ENCODE assay signal across 21 cellular contexts in the genomic region with DNA sequence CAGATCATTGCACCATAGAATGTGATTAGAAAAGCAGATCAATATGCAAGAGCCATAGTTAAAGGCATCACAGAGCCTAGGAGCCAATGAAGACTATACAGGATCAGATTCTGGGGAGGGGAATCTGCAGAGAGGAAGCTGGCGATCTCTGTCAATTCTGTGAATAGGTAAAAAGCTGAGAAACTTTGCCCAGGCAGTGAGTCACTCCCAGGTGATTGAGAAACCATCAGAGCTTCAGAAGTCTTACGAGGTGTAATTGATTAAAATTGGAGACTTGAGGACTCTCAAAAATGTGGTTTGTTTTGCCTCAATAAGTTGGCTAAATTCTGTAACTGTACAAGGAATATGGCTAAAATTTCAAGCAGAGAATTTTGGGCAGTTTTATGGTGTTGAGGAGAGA. TPM values are rescaled to one million over a fixed set of nuclear protein-coding genes. Genes with fewer than 3 reads are reported as not detected.
DNase-seq lines count a peak whose midpoint lies in the region; ATAC-seq and TF ChIP-seq lines count a peak whose summit lies in the region.
"Had no signal": no experiment of that assay in that cellular context is flagged by ENCODE, and none has a peak within 500 bp of the region (broad histone marks: within the 10 kb centered on the region; RNA-seq: fewer than 3 reads in every experiment).

No MANE protein-coding gene starts in this region.

- no peaks in the 10 kb centered on the region for H3K36me3 ChIP-seq in neural progenitor cell
- no peaks in the 10 kb centered on the region for H3K36me3 ChIP-seq in ascending aorta
- H3K36me3 ChIP-seq: BLaER1 had no signal

- H3K27me3 ChIP-seq in neural progenitor cell (no peaks in the 10 kb centered on the region), ascending aorta (no peaks in the 10 kb centered on the region)
- H3K27me3 ChIP-seq: BLaER1 had no signal

- H4K20me1 ChIP-seq in neural progenitor cell (ENCODE audit: low read depth) = no peaks in the 10 kb centered on the region
- H4K20me1 ChIP-seq: BLaER1 had no signal

- intact Hi-C loops in ascending aorta (cut with DNase I) = no loop called here
- intact Hi-C loops in activated T-helper 2 cell treated with anti-CD3 and anti-CD28 coated beads, Interferon-gamma antibody, Interleukin-2, Interleukin-4, amounts not matched to agents 10 μg/mL and 5 μg/mL and 100 μg/mL, durations not matched to agents 14 hours and 24 hours and 36 hours (cut with micrococcal nuclease) = no loop called here

- H3K9me3 Mint-ChIP-seq in neural progenitor cell = peaks cover 22% of the 10 kb centered on the region
- H3K9me3 Mint-ChIP-seq in activated T-helper 2 cell treated with anti-CD3 and anti-CD28 coated beads, Interferon-gamma antibody, Interleukin-2, Interleukin-4, amounts not matched to agents 10 μg/mL and 5 μg/mL and 100 μg/mL, durations not matched to agents 14 hours and 24 hours and 36 hours = peaks cover 19% of the 10 kb centered on the region

- TF ChIP-seq CTCF in NB4 (IDR thresholded peaks at IDR 0.05; ENCODE audit: low read depth, low read length) (no peak), RWPE1 (conservative IDR thresholded peaks at IDR 0.05; ENCODE audit: low read depth) (no peak), epithelial cell of esophagus (IDR thresholded peaks at IDR 0.05; ENCODE audit: insufficient read depth, low read depth, low read length, missing control alignments) (no peak), neural progenitor cell (IDR thresholded peaks at IDR 0.05) (no peak), ascending aorta (IDR thresholded peaks at IDR 0.05) (no peak)

- no peaks in the 10 kb centered on the region for H3K27me3 Mint-ChIP-seq in neural progenitor cell (ENCODE audit: insufficient read depth, low read depth)
- peaks cover 3% of the 10 kb centered on the region for H3K27me3 Mint-ChIP-seq in activated T-helper 2 cell treated with anti-CD3 and anti-CD28 coated beads, Interferon-gamma antibody, Interleukin-2, Interleukin-4, amounts not matched to agents 10 μg/mL and 5 μg/mL and 100 μg/mL, durations not matched to agents 14 hours and 24 hours and 36 hours (ENCODE audit: low read depth)
- H3K27me3 Mint-ChIP-seq: IgD-negative memory B cell had no signal

- CTCF ChIA-PET in RWPE1 (lab: Yijun Ruan, JAX) = interaction anchor here (0.6 kb wide), 1 partner anchor 1278 kb away, joined by 4 read pairs; no protein-coding TSS in a partner anchor

- H3K27ac ChIP-seq in RWPE1 (no peak overlapping the region), neural progenitor cell (no peak overlapping the region), ascending aorta (no peak overlapping the region)
- H3K27ac ChIP-seq: BLaER1 had no signal

- no peak for ATAC-seq in HG03045 (IDR thresholded peaks at IDR 0.05; ENCODE audit: unreplicated experiment)
- ATAC-seq in GM18858 (IDR thresholded peaks at IDR 0.05; ENCODE audit: unreplicated experiment) = no peak
- ATAC-seq: GM12878, HCT116, HepG2 had no signal

- H3K4me1 ChIP-seq in neural progenitor cell (peaks cover 1% of the 10 kb centered on the region), ascending aorta (no peaks in the 10 kb centered on the region)
- H3K4me1 ChIP-seq: BLaER1 had no signal

- H2AFZ ChIP-seq in neural progenitor cell (replicated peaks) = peak overlapping the region; percentile 24

- H3K36me3 Mint-ChIP-seq in neural progenitor cell = no peaks in the 10 kb centered on the region
- H3K36me3 Mint-ChIP-seq in activated T-helper 2 cell treated with anti-CD3 and anti-CD28 coated beads, Interferon-gamma antibody, Interleukin-2, Interleukin-4, amounts not matched to agents 10 μg/mL and 5 μg/mL and 100 μg/mL, durations not matched to agents 14 hours and 24 hours and 36 hours (ENCODE audit: low read depth) = no peaks in the 10 kb centered on the region
- H3K36me3 Mint-ChIP-seq: CD14-positive monocyte, IgD-negative memory B cell had no signal

- H3K79me2 ChIP-seq in neural progenitor cell (ENCODE audit: low read depth) = no peaks in the 10 kb centered on the region

- no peak overlapping the region for H3K4me2 ChIP-seq in neural progenitor cell
- H3K4me2 ChIP-seq: BLaER1 had no signal

- H3K9ac ChIP-seq in neural progenitor cell = no peak overlapping the region
- H3K9ac ChIP-seq: BLaER1 had no signal

- H3K4me3 ChIP-seq in NB4 (ENCODE audit: low read depth, low read length) (no peak overlapping the region), epithelial cell of esophagus (ENCODE audit: low read length) (no peak overlapping the region), neural progenitor cell (no peak overlapping the region), ascending aorta (no peak overlapping the region)
- H3K4me3 ChIP-seq: BLaER1, GM12878 had no signal

- POLR2A ChIA-PET in RWPE1 (lab: Yijun Ruan, JAX; ENCODE audit: low non-redundant PET) = no interaction called here

- H3K9me3 ChIP-seq in neural progenitor cell (ENCODE audit: low read depth) (peaks cover 7% of the 10 kb centered on the region), ascending aorta (peaks cover 0 to 24% of the 10 kb centered on the region in 2 donors)

- no peak for TF ChIP-seq POLR2A in NB4 (IDR thresholded peaks at IDR 0.05; ENCODE audit: extremely low read depth, insufficient read length)

- H3K4me3 Mint-ChIP-seq in neural progenitor cell = no peak overlapping the region
- no peak overlapping the region for H3K4me3 Mint-ChIP-seq in activated T-helper 2 cell treated with anti-CD3 and anti-CD28 coated beads, Interferon-gamma antibody, Interleukin-2, Interleukin-4, amounts not matched to agents 10 μg/mL and 5 μg/mL and 100 μg/mL, durations not matched to agents 14 hours and 24 hours and 36 hours (ENCODE audit: low read depth)
- H3K4me3 Mint-ChIP-seq: CD14-positive monocyte; CD4-positive, alpha-beta memory T cell; HFFc6 had no signal

- H3K4me1 Mint-ChIP-seq in neural progenitor cell = no peaks in the 10 kb centered on the region
- H3K4me1 Mint-ChIP-seq in activated T-helper 2 cell treated with anti-CD3 and anti-CD28 coated beads, Interferon-gamma antibody, Interleukin-2, Interleukin-4, amounts not matched to agents 10 μg/mL and 5 μg/mL and 100 μg/mL, durations not matched to agents 14 hours and 24 hours and 36 hours (ENCODE audit: low read depth) = no peaks in the 10 kb centered on the region
- H3K4me1 Mint-ChIP-seq: CD14-positive monocyte; CD4-positive, alpha-beta memory T cell had no signal

- no peak overlapping the region for H3K27ac Mint-ChIP-seq in neural progenitor cell
- H3K27ac Mint-ChIP-seq in activated T-helper 2 cell treated with anti-CD3 and anti-CD28 coated beads, Interferon-gamma antibody, Interleukin-2, Interleukin-4, amounts not matched to agents 10 μg/mL and 5 μg/mL and 100 μg/mL, durations not matched to agents 14 hours and 24 hours and 36 hours = no peak overlapping the region
- H3K27ac Mint-ChIP-seq: CD14-positive monocyte; CD4-positive, alpha-beta memory T cell; HFFc6; IgD-negative memory B cell had no signal

- H3F3A ChIP-seq in neural progenitor cell (ENCODE audit: low read depth) = peaks cover 4% of the 10 kb centered on the region

- DNase-seq in NB4 (ENCODE audit: low read depth) (peak; percentile 5), RWPE1 (ENCODE audit: low spot score) (peak; percentile 23), epithelial cell of esophagus (ENCODE audit: low read depth) (peak; percentile 60), neural progenitor cell (ENCODE audit: low spot score) (no peak), ascending aorta (ENCODE audit: low spot score in 2 of 2) (no peak)
- DNase-seq in activated T-helper 2 cell treated with anti-CD3 and anti-CD28 coated beads, Interferon-gamma antibody, Interleukin-2, Interleukin-4, amounts not matched to agents 10 μg/mL and 5 μg/mL and 100 μg/mL, durations not matched to agents 14 hours and 24 hours and 36 hours (ENCODE audit: low spot score) = no peak
- DNase-seq: ACHN; CD4-positive, alpha-beta memory T cell; DMS79 treated with DMSO at 0.1 percent for 48 hours; GOT3; H7; HFFc6; KBM-7 had no signal

RNA-seq across cellular contexts. Expression of a gene that starts 41.7 kb away (rescaled TPM):
- total RNA-seq in neural progenitor cell (ENCODE audit: low replicate concordance) = 7.4 and 27.7 TPM in 2 replicates
- 5.2 TPM for total RNA-seq in ascending aorta
- total RNA-seq in activated T-helper 2 cell treated with anti-CD3 and anti-CD28 coated beads, Interferon-gamma antibody, Interleukin-2, Interleukin-4, amounts not matched to agents 10 μg/mL and 5 μg/mL and 100 μg/mL, durations not matched to agents 14 hours and 24 hours and 36 hours = not detected in 2 replicates
- total RNA-seq: CD4-positive, alpha-beta memory T cell had no signal

Comparison
In these comparisons a context has a peak if more than half of its experiments do, and no peak if none do; other contexts are left out.
1. DNase-seq: peak in NB4 (single experiment), RWPE1 (single experiment) and epithelial cell of esophagus (single experiment); none in neural progenitor cell (single experiment), ascending aorta (0 of 2) and activated T-helper 2 cell treated with anti-CD3 and anti-CD28 coated beads, Interferon-gamma antibody, Interleukin-2, Interleukin-4, amounts not matched to agents 10 μg/mL and 5 μg/mL and 100 μg/mL, durations not matched to agents 14 hours and 24 hours and 36 hours (single experiment).